Comparison of ENCODE assay signal across 8 cellular contexts in the genomic region with DNA sequence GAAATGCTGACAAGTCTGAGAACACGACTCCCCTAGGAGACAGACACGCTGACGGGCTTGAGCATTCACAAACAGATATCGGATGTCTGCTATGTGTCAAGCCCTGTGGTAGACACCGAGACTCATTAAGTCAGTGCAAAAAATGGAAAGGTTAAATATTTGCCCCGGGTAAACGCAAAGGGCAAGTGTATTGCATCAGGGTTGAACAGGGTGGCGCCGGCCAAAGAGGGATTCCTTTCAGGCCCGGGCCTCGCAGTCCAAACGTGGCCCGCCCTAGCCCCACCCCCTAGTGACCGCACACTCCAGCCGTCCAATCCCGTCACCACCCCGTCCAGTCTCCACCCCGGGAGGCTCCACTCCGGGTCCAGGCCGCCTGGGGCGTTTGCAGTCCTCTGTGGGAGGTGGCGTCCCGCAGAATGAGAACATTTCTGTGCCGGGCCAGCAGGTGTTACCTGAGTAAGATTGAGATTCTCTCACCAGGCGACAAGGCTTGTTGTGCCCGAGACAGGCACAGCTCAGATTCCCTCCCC. TPM values are rescaled to one million over a fixed set of nuclear protein-coding genes. Genes with fewer than 3 reads are reported as not detected.
DNase-seq lines count a peak whose midpoint lies in the region; ATAC-seq and TF ChIP-seq lines count a peak whose summit lies in the region.

No MANE protein-coding gene starts in this region.

- H3K36me3 Mint-ChIP-seq in endothelial cell (ENCODE audit: low read depth, unreplicated experiment), result no peaks in the 10 kb centered on the region

- DNase-seq in COLO829 (ENCODE audit: low spot score), result peak; percentile 95
- peak; percentile 80 for DNase-seq in HS-5 (ENCODE audit: low read depth)
- peak; percentile 80 for DNase-seq in NOMO-1 treated with DMSO at 0.1 percent for 48 hours (lab: John Stamatoyannopoulos, UW; ENCODE audit: unreplicated experiment)
- peak; percentile 43 for DNase-seq in activated CD8-positive, alpha-beta memory T cell treated with anti-CD3 and anti-CD28 coated beads, Interleukin-2, amount 50 U/mL, for 24 hours (ENCODE audit: extremely low read depth)
- peak; percentile 88 for DNase-seq in endothelial cell (ENCODE audit: low spot score)
- peak; percentile 91 for DNase-seq in midbrain (lab: John Stamatoyannopoulos, UW)
- DNase-seq in stimulated activated CD8-positive, alpha-beta memory T cell treated with anti-CD3 and anti-CD28 coated beads, Interleukin-15, amount 100 ng/mL, for 48 hours (ENCODE audit: low read depth in 2 of 2), result peak; percentile 81

- H3K27ac Mint-ChIP-seq in endothelial cell (ENCODE audit: unreplicated experiment), result no peak overlapping the region

- no peaks in the 10 kb centered on the region for H3K9me3 Mint-ChIP-seq in endothelial cell (ENCODE audit: unreplicated experiment)

- H3K27me3 Mint-ChIP-seq in endothelial cell (ENCODE audit: unreplicated experiment), result peaks cover 5% of the 10 kb centered on the region

- TF ChIP-seq CTCF in endothelial cell (IDR thresholded peaks at IDR 0.05; ENCODE audit: unreplicated experiment), result no peak

- ATAC-seq in GM21360 (IDR thresholded peaks at IDR 0.05; ENCODE audit: unreplicated experiment), result peak; percentile 94

- peak overlapping the region; percentile 84 for H3K4me3 Mint-ChIP-seq in endothelial cell (ENCODE audit: unreplicated experiment)

- peaks cover 7% of the 10 kb centered on the region for H3K4me1 Mint-ChIP-seq in endothelial cell (ENCODE audit: unreplicated experiment)

RNA-seq across cellular contexts. Expression of a gene that starts 16.3 kb away (rescaled TPM):
- total RNA-seq in endothelial cell (ENCODE audit: unreplicated experiment), result 78.7 TPM

RNA-seq across cellular contexts. Expression of a gene that starts 20.0 kb away (rescaled TPM):
- not detected for total RNA-seq in endothelial cell (ENCODE audit: unreplicated experiment)

RNA-seq across cellular contexts. Expression of a gene that starts 43.6 kb away (rescaled TPM):
- not detected for total RNA-seq in endothelial cell (ENCODE audit: unreplicated experiment)

RNA-seq across cellular contexts. Expression of a gene that starts 58.4 kb away (rescaled TPM):
- total RNA-seq in endothelial cell (ENCODE audit: unreplicated experiment), result 0.08 TPM

Comparison
In these comparisons a context has a peak if more than half of its experiments do, and no peak if none do; other contexts are left out.
1. Peak in every context shown above with its lines: DNase-seq and ATAC-seq.
2. DNase-seq: peak in every context shown above with its lines; median percentile 95 in COLO829; 91 in midbrain; 88 in endothelial cell; 81 in stimulated activated CD8-positive, alpha-beta memory T cell treated with anti-CD3 and anti-CD28 coated beads, Interleukin-15, amount 100 ng/mL, for 48 hours; 80 in HS-5; 80 in NOMO-1 treated with DMSO at 0.1 percent for 48 hours; 43 in activated CD8-positive, alpha-beta memory T cell treated with anti-CD3 and anti-CD28 coated beads, Interleukin-2, amount 50 U/mL, for 24 hours.